Comparison of ENCODE assay signal across 25 cellular contexts in the genomic region with DNA sequence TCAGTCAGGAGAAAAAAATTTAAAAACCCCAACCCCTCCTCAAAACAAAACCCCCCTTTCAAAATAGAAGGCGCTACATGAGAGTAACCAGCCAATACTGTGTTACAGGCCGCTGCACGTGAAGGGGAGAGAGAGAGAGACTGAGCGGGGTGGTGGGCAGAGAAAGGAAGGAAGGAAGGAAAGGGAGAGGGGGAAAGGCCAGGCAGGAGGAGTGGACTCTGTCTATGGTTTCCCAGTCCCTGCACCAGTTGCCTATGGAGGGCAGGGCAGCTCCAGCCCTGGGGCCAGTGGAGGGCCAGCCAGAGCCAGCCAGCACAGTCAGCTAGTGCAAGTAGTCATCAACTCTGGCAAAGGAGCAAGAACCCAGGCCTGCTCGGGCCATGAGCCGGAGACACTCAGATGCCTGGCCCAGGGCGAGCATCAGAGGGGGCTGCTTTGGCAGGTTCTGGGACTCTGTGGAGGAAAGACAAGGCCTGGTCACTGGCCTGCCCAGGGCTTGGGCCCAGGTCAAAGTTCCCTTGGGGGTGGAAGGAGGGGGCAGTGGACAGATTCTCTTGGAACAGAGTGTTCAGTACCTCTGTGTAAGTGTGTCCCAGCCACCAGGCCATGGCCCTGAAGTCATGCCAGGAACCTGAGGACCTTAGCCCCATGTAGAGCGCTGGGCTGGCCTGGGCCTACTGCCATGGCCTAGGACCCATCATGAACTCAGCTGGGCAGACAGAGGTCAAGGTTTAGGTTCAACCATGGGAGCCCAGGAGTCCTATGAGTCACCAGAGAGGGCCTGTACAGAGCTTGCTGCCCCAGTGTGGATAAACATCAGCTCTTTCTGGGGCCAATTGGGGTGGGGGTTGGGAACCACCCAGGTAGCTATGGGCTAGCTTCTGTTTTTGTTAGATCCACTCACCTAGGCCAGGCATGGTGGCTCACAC. TPM values are rescaled to one million over a fixed set of nuclear protein-coding genes. Genes with fewer than 3 reads are reported as not detected.
A peak's percentile ranks its signal among the peaks of the same experiment; 100 is the strongest.
DNase-seq lines count a peak whose midpoint lies in the region; ATAC-seq, FAIRE-seq and TF ChIP-seq lines count a peak whose summit lies in the region.
"Had no signal": no experiment of that assay in that cellular context is flagged by ENCODE, and none has a peak within 500 bp of the region (broad histone marks: within the 10 kb centered on the region; RNA-seq: fewer than 3 reads in every experiment).

No MANE protein-coding gene starts in this region.

- TF ChIP-seq CTCF in adrenal gland (IDR thresholded peaks at IDR 0.05): peak in 1 of 6 experiments; percentile 16
- TF ChIP-seq CTCF in kidney (IDR thresholded peaks at IDR 0.05; ENCODE audit: borderline replicate concordance, extremely low read depth, insufficient read depth): no peak

- no peaks in the 10 kb centered on the region for H3K4me1 Mint-ChIP-seq in stimulated activated effector memory CD8-positive, alpha-beta T cell treated with anti-CD3 and anti-CD28 coated beads, Interleukin-12 subunit alpha, Interleukin-12 subunit beta, amount 100 ng/mL, for 72 hours
- H3K4me1 Mint-ChIP-seq in effector memory CD8-positive, alpha-beta T cell (ENCODE audit: low read depth in 2 of 2): no peaks in the 10 kb centered on the region
- H3K4me1 Mint-ChIP-seq: activated CD4-positive, alpha-beta memory T cell treated with anti-CD3 and anti-CD28 coated beads, Interleukin-2, amount 10 ng/mL, durations not matched to agents 7 days and 5 days; brain; CD8-positive, alpha-beta memory T cell; GM23338 had no signal

- no peaks in the 10 kb centered on the region for H3K27me3 ChIP-seq in GM23248 (replicated peaks; ENCODE audit: insufficient read depth)
- H3K27me3 ChIP-seq in adrenal gland: no peaks in the 10 kb centered on the region
- H3K27me3 ChIP-seq: neutrophil, transverse colon had no signal

- FAIRE-seq in kidney (lab: Jason Lieb, UNC): no peak
- FAIRE-seq: colon, G401.6, keratinocyte had no signal

- H3K9me2 ChIP-seq in GM23248 (ENCODE audit: insufficient read depth): no peaks in the 10 kb centered on the region

- H3K4me1 ChIP-seq in GM23248 (ENCODE audit: insufficient read depth): peaks cover 12% of the 10 kb centered on the region
- peaks cover 12 to 15% of the 10 kb centered on the region in 2 donors for H3K4me1 ChIP-seq in adrenal gland (replicated peaks in 1 of 2)
- no peaks in the 10 kb centered on the region for H3K4me1 ChIP-seq in kidney (ENCODE audit: control insufficient read depth in 1 of 2, insufficient read depth in 1 of 2, low read depth in 1 of 2, low read length in 2 of 2)
- H3K4me1 ChIP-seq: transverse colon had no signal

- in situ Hi-C loops in GM23248 (cut with MboI): no loop called here

- peak overlapping the region; percentile 12; the same call in 1 of the 2 replicates for H3K27ac ChIP-seq in GM23248
- peak overlapping the region; percentile 44 to 81 (median 60) for H3K27ac ChIP-seq in adrenal gland
- no peak overlapping the region for H3K27ac ChIP-seq in kidney (ENCODE audit: low read depth in 2 of 2, low read length in 2 of 2)
- H3K27ac ChIP-seq: neutrophil, transverse colon had no signal

- no peak overlapping the region for H2AFZ ChIP-seq in GM23248
- H2AFZ ChIP-seq: GM23338 had no signal

- peaks cover 34% of the 10 kb centered on the region for H3K36me3 Mint-ChIP-seq in stimulated activated effector memory CD8-positive, alpha-beta T cell treated with anti-CD3 and anti-CD28 coated beads, Interleukin-12 subunit alpha, Interleukin-12 subunit beta, amount 100 ng/mL, for 72 hours
- H3K36me3 Mint-ChIP-seq in effector memory CD8-positive, alpha-beta T cell (ENCODE audit: insufficient read depth): peaks cover 20% of the 10 kb centered on the region

- H3K9me3 ChIP-seq in GM23248 (ENCODE audit: low read depth) (no peaks in the 10 kb centered on the region), adrenal gland (replicated peaks in 1 of 3) (no peaks in the 10 kb centered on the region), kidney (ENCODE audit: control insufficient read depth in 1 of 2, low read length in 2 of 2) (no peaks in the 10 kb centered on the region)
- H3K9me3 ChIP-seq: neutrophil, transverse colon had no signal

- no peak for TF ChIP-seq POLR2A in adrenal gland (IDR thresholded peaks at IDR 0.05)

- H3K36me3 ChIP-seq in GM23248 (ENCODE audit: low read depth) (no peaks in the 10 kb centered on the region), adrenal gland (replicated peaks in 1 of 2) (peaks cover 0 to 66% of the 10 kb centered on the region in 2 donors), kidney (ENCODE audit: control insufficient read depth in 1 of 2, insufficient read depth in 2 of 2, low read length in 2 of 2) (peaks cover 21 to 37% of the 10 kb centered on the region in 2 donors)

- no peaks in the 10 kb centered on the region for H4K20me1 ChIP-seq in GM23248 (ENCODE audit: insufficient read depth)

- H3K4me2 ChIP-seq in GM23248 (ENCODE audit: unreplicated experiment): no peak overlapping the region
- H3K4me2 ChIP-seq: GM23338 had no signal

- no peak overlapping the region for H3K4me3 Mint-ChIP-seq in stimulated activated effector memory CD8-positive, alpha-beta T cell treated with anti-CD3 and anti-CD28 coated beads, Interleukin-12 subunit alpha, Interleukin-12 subunit beta, amount 100 ng/mL, for 72 hours
- H3K4me3 Mint-ChIP-seq in effector memory CD8-positive, alpha-beta T cell: no peak overlapping the region
- H3K4me3 Mint-ChIP-seq: activated CD4-positive, alpha-beta memory T cell treated with anti-CD3 and anti-CD28 coated beads, Interleukin-2, amount 10 ng/mL, durations not matched to agents 7 days and 5 days; brain; GM23338 had no signal

- peak overlapping the region; percentile 82 for H3K27ac Mint-ChIP-seq in stimulated activated effector memory CD8-positive, alpha-beta T cell treated with anti-CD3 and anti-CD28 coated beads, Interleukin-12 subunit alpha, Interleukin-12 subunit beta, amount 100 ng/mL, for 72 hours
- no peak overlapping the region for H3K27ac Mint-ChIP-seq in effector memory CD8-positive, alpha-beta T cell
- H3K27ac Mint-ChIP-seq: activated CD4-positive, alpha-beta memory T cell treated with anti-CD3 and anti-CD28 coated beads, Interleukin-2, amount 10 ng/mL, durations not matched to agents 7 days and 5 days; GM23338 had no signal

- 92 to 95% methylated on average over 8 of the region's 8 CpGs for WGBS in GM23248 (ENCODE audit: low coverage in 1 of 2, low lambda C conversion rate in 2 of 2, missing lambda C conversion rate in 2 of 2), 2 experiments
- WGBS in adrenal gland, 4 donors: 50 to 74% (median 70%) methylated on average over 7 to 8 of the region's 8 CpGs

- no peaks in the 10 kb centered on the region for H3K79me2 ChIP-seq in GM23248 (ENCODE audit: insufficient read depth)

- H3K9ac ChIP-seq in GM23248: no peak overlapping the region
- H3K9ac ChIP-seq in kidney (ENCODE audit: low read length in 2 of 2): no peak overlapping the region

- peaks cover 12% of the 10 kb centered on the region; the same call in 1 of the 2 replicates for H3F3A ChIP-seq in GM23248 (ENCODE audit: insufficient read depth)

- no peaks in the 10 kb centered on the region for H3K27me3 Mint-ChIP-seq in effector memory CD8-positive, alpha-beta T cell
- H3K27me3 Mint-ChIP-seq: activated CD4-positive, alpha-beta memory T cell treated with anti-CD3 and anti-CD28 coated beads, Interleukin-2, amount 10 ng/mL, durations not matched to agents 7 days and 5 days; CD8-positive, alpha-beta memory T cell had no signal

- intact Hi-C loops in adrenal gland (cut with DNase I): loop anchor here in 1 of 2 donors (10.0 kb wide), 1 partner anchor 78 kb away; the partner anchor contains the start of genes RANBP10 and TSNAXIP1
- intact Hi-C loops in kidney (cut with DNase I): no loop called here

- H3K9me3 Mint-ChIP-seq in stimulated activated effector memory CD8-positive, alpha-beta T cell treated with anti-CD3 and anti-CD28 coated beads, Interleukin-12 subunit alpha, Interleukin-12 subunit beta, amount 100 ng/mL, for 72 hours: no peaks in the 10 kb centered on the region
- no peaks in the 10 kb centered on the region for H3K9me3 Mint-ChIP-seq in effector memory CD8-positive, alpha-beta T cell
- H3K9me3 Mint-ChIP-seq: activated CD4-positive, alpha-beta memory T cell treated with anti-CD3 and anti-CD28 coated beads, Interleukin-2, amount 10 ng/mL, durations not matched to agents 7 days and 5 days; brain; CD8-positive, alpha-beta memory T cell; GM23338 had no signal

- peak; percentile 62 for DNase-seq in GM23248
- peak; percentile 65 to 91 (median 82) for DNase-seq in adrenal gland
- DNase-seq in kidney: peak; percentile 61
- no peak for DNase-seq in stimulated activated effector memory CD8-positive, alpha-beta T cell treated with anti-CD3 and anti-CD28 coated beads, Interleukin-12 subunit alpha, Interleukin-12 subunit beta, amount 100 ng/mL, for 72 hours (ENCODE audit: low spot score in 2 of 2)
- DNase-seq in activated CD4-positive, CD25-positive, alpha-beta regulatory T cell treated with anti-CD3 and anti-CD28 coated beads, Interleukin-2, amount 50 U/mL, for 72 hours: no peak
- DNase-seq in AML-193 (lab: John Stamatoyannopoulos, UW): no peak
- DNase-seq in effector memory CD8-positive, alpha-beta T cell: no peak
- DNase-seq: activated CD4-positive, alpha-beta memory T cell treated with anti-CD3 and anti-CD28 coated beads, Interleukin-2, amount 10 ng/mL, durations not matched to agents 7 days and 5 days; activated gamma-delta T cell; DMS153; effector memory CD4-positive, alpha-beta T cell; NCI-H1694 treated with DMSO at 0.1 percent for 48 hours; NCI-H2171 treated with DMSO at 0.1 percent for 48 hours; NCI-H524 treated with DMSO at 0.1 percent for 48 hours; stimulated activated CD4-positive, alpha-beta T cell treated with anti-CD3 and anti-CD28 coated beads, Interleukin-4, amount 100 ng/mL, for 24 hours; transverse colon had no signal

- no peak overlapping the region for H3K4me3 ChIP-seq in GM23248
- H3K4me3 ChIP-seq in adrenal gland: no peak overlapping the region
- no peak overlapping the region for H3K4me3 ChIP-seq in kidney (ENCODE audit: low read length in 2 of 2)
- H3K4me3 ChIP-seq: GM23338, transverse colon had no signal

- ATAC-seq in stimulated activated effector memory CD8-positive, alpha-beta T cell treated with anti-CD3 and anti-CD28 coated beads, Interleukin-12 subunit alpha, Interleukin-12 subunit beta, amount 100 ng/mL, for 72 hours: no peak
- ATAC-seq in effector memory CD8-positive, alpha-beta T cell (replicated peaks): no peak
- ATAC-seq: activated CD4-positive, CD25-positive, alpha-beta regulatory T cell treated with anti-CD3 and anti-CD28 coated beads, Interleukin-2, amount 50 U/mL, for 24 hours; GM23338; Panc1 had no signal

RNA-seq across cellular contexts. Expression of gene GFOD2, which starts 7.3 kb away (rescaled TPM):
- 10.2 and 17.5 TPM in 2 replicates for total RNA-seq in GM23248 (2014; rRNA removed; shearing (Covaris generic))
- polyA plus RNA-seq in GM23248 (2016; fragmentation: Nextera tagmentation; extraction: Ambion mirVana): 10.1 and 11.4 TPM in 2 replicates
- total RNA-seq in adrenal gland: 10 to 100 TPM; 14.2 to 43.5 (median 18.8) TPM
- 10 to 100 TPM; 16.0 to 16.7 (median 16.7) TPM for polyA plus RNA-seq in adrenal gland
- total RNA-seq in kidney: 24.5 TPM
- 14.5 TPM for polyA plus RNA-seq in kidney (ENCODE audit: insufficient read depth, low read depth, low replicate concordance)

RNA-seq across cellular contexts. Expression of gene C16orf86, which starts 59.8 kb away (rescaled TPM):
- total RNA-seq in GM23248 (2014; rRNA removed; shearing (Covaris generic)): 2.1 and 6.6 TPM in 2 replicates
- polyA plus RNA-seq in GM23248 (2016; fragmentation: Nextera tagmentation; extraction: Ambion mirVana) (2.8 and 3.4 TPM in 2 replicates), adrenal gland (10 to 100 TPM in 1 of 3 donors, 1 to 10 TPM in 1, under 1 TPM in 1; 0.57 to 14.4 (median 8.2) TPM), kidney (ENCODE audit: insufficient read depth, low read depth, low replicate concordance) (11.2 TPM)
- total RNA-seq in adrenal gland (10 to 100 TPM in 4 of 8 donors, 1 to 10 TPM in 4; 4.4 to 17.9 (median 9.3) TPM), kidney (6.6 TPM)

RNA-seq across cellular contexts. Expression of gene ENKD1, which starts 59.8 kb away (rescaled TPM):
- total RNA-seq in GM23248 (2014; rRNA removed; shearing (Covaris generic)): 11.2 and 15.0 TPM in 2 replicates
- 6.7 and 8.3 TPM in 2 replicates for polyA plus RNA-seq in GM23248 (2016; fragmentation: Nextera tagmentation; extraction: Ambion mirVana)
- 10 to 100 TPM in 7 of 8 donors, 1 to 10 TPM in 1; 8.8 to 69.8 (median 17.8) TPM for total RNA-seq in adrenal gland
- polyA plus RNA-seq in adrenal gland: 100 to 1,000 TPM in 1 of 3 donors, 10 to 100 TPM in 1, 1 to 10 TPM in 1; 3.0 to 113 (median 72.5) TPM
- total RNA-seq in kidney: 30.2 TPM
- 38.3 TPM for polyA plus RNA-seq in kidney (ENCODE audit: insufficient read depth, low read depth, low replicate concordance)

Comparison
In these comparisons a context has a peak if more than half of its experiments do, and no peak if none do; other contexts are left out.
1. DNase-seq: peak in GM23248 (single experiment), adrenal gland (7 of 7) and kidney (single experiment); none in stimulated activated effector memory CD8-positive, alpha-beta T cell treated with anti-CD3 and anti-CD28 coated beads, Interleukin-12 subunit alpha, Interleukin-12 subunit beta, amount 100 ng/mL, for 72 hours (0 of 2), activated CD4-positive, CD25-positive, alpha-beta regulatory T cell treated with anti-CD3 and anti-CD28 coated beads, Interleukin-2, amount 50 U/mL, for 72 hours (single experiment), AML-193 (0 of 2) and effector memory CD8-positive, alpha-beta T cell (0 of 3).
2. H3K27ac ChIP-seq: peak in GM23248 (single experiment) and adrenal gland (5 of 5); none in kidney (0 of 2).